In the genomic region with DNA sequence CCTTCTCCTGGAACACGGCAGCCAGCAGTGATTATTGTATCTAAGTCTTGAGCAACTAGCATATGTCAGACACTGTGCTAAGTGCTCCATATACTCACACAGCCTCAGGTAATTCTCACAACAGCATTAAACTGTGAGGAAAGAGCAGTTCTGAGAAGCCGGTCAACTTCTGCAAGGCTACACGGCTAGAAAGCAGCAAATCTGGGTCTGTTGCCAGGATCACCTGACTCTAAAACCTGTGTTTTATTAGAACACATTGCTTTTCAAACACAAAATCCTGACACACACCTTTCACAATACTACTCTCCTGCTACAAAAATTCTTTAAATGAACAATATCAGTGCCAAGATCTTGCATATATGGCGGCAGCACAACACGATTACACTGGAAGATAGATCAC, we compare ENCODE assay signal across 26 cellular contexts. TPM values are rescaled to one million over a fixed set of nuclear protein-coding genes. Genes with fewer than 3 reads are reported as not detected.
"Had no signal": no experiment of that assay in that cellular context is flagged by ENCODE, and none has a peak within 500 bp of the region (broad histone marks: within the 10 kb centered on the region; RNA-seq: fewer than 3 reads in every experiment).

No MANE protein-coding gene starts in this region.

- ATAC-seq: activated CD8-positive, alpha-beta T cell treated with anti-CD3 and anti-CD28 coated beads, Interleukin-2, amount 10 ng/mL, durations not matched to agents 7 days and 5 days; activated naive CD4-positive, alpha-beta T cell treated with anti-CD3 and anti-CD28 coated beads, Interleukin-2, amount 50 U/mL, for 72 hours; Right ventricle myocardium inferior had no signal

- H3K9me3 ChIP-seq: adrenal gland, MG63 had no signal

- DNase-seq: activated CD4-positive, alpha-beta T cell treated with anti-CD3 and anti-CD28 coated beads, Interleukin-2, amount 10 ng/mL, durations not matched to agents 7 days and 5 days; activated CD4-positive, alpha-beta T cell treated with anti-CD3 and anti-CD28 coated beads, Interleukin-2, amount 50 U/mL, for 48 hours; activated CD8-positive, alpha-beta T cell treated with anti-CD3 and anti-CD28 coated beads, Interleukin-2, amount 10 ng/mL, durations not matched to agents 7 days and 5 days; activated gamma-delta T cell treated with Interleukin-2 at 50 U/mL for 16 hours; activated naive CD4-positive, alpha-beta T cell treated with anti-CD3 and anti-CD28 coated beads for 36 hours; activated T-cell treated with anti-CD3 and anti-CD28 coated beads, Interleukin-2, amount 50 U/mL, for 24 hours; adrenal gland; anterior cingulate cortex; central memory CD4-positive, alpha-beta T cell; Karpas-422; KBM-7; MG63; NCI-H1048; NCI-H1436 treated with DMSO at 0.1 percent for 48 hours; NCI-H1694 treated with DMSO at 0.1 percent for 48 hours; NCI-H2029; NCI-H345; NCI-H524 treated with DMSO at 0.1 percent for 48 hours; PC-9; SW 1271; T-helper 1 cell; T-helper 2 cell; T-helper 9 cell had no signal

- H3K27ac ChIP-seq: adrenal gland, PC-9, RWPE1 had no signal

- H3K27me3 ChIP-seq: adrenal gland, MG63 had no signal

- H3K4me3 ChIP-seq: adrenal gland, MG63, PC-9 had no signal

- H3K36me3 ChIP-seq: MG63 had no signal

RNA-seq across cellular contexts. Expression of a gene that starts 49.8 kb away (rescaled TPM):
- total RNA-seq: PC-9 had no signal
